29 cellular contexts compared by ENCODE assay signal in genomic region chr1:36733748-36734147, GRCh38.
"Had no signal": no experiment of that assay in that cellular context is flagged by ENCODE, and none has a peak within 500 bp of the region (broad histone marks: within the 10 kb centered on the region; RNA-seq: fewer than 3 reads in every experiment).

No MANE protein-coding gene starts in this region.

- H3K4me1 Mint-ChIP-seq: mesothelial cell of epicardium; natural killer cell; stimulated activated memory B cell treated with anti-CD40 and anti-IgM and Interleukin-4, amounts not matched to agents 10 μg/mL and 1 μg/mL and 100 μg/mL, for 72 hours; stimulated activated naive CD8-positive, alpha-beta T cell treated with anti-CD3 and anti-CD28 coated beads, Interleukin-15, amount 100 ng/mL, for 72 hours had no signal

- H3K9me3 ChIP-seq: left lung, lower lobe of right lung, neutrophil, right atrium auricular region, right lobe of liver, tibial nerve, upper lobe of left lung, vagina had no signal

- H3K4me2 ChIP-seq: hepatocyte, neural progenitor cell, smooth muscle cell had no signal

- H3K27ac ChIP-seq: hepatocyte, left lung, lower lobe of right lung, neural progenitor cell, neutrophil, parathyroid adenoma, right atrium auricular region, right lobe of liver, tibial nerve, upper lobe of left lung, vagina had no signal

- H3K27ac Mint-ChIP-seq: mesothelial cell of epicardium; naive B cell; natural killer cell; neural progenitor cell; stimulated activated memory B cell treated with anti-CD40 and anti-IgM and Interleukin-4, amounts not matched to agents 10 μg/mL and 1 μg/mL and 100 μg/mL, for 72 hours; stimulated activated naive CD8-positive, alpha-beta T cell treated with anti-CD3 and anti-CD28 coated beads, Interleukin-15, amount 100 ng/mL, for 72 hours had no signal

- H3K4me3 Mint-ChIP-seq: mesothelial cell of epicardium; naive B cell; natural killer cell; nephron progenitor cell; neural progenitor cell; stimulated activated memory B cell treated with anti-CD40 and anti-IgM and Interleukin-4, amounts not matched to agents 10 μg/mL and 1 μg/mL and 100 μg/mL, for 72 hours; stimulated activated naive CD8-positive, alpha-beta T cell treated with anti-CD3 and anti-CD28 coated beads, Interleukin-15, amount 100 ng/mL, for 72 hours had no signal

- ATAC-seq: left colon; left lung; lower lobe of right lung; natural killer cell; right lobe of liver; stimulated activated memory B cell treated with anti-CD40 and anti-IgM and Interleukin-4, amounts not matched to agents 10 μg/mL and 1 μg/mL and 100 μg/mL, for 72 hours; stimulated activated naive CD8-positive, alpha-beta T cell treated with anti-CD3 and anti-CD28 coated beads, Interleukin-15, amount 100 ng/mL, for 72 hours had no signal

- H3K36me3 Mint-ChIP-seq: mesothelial cell of epicardium; naive B cell; natural killer cell; neural progenitor cell; stimulated activated memory B cell treated with anti-CD40 and anti-IgM and Interleukin-4, amounts not matched to agents 10 μg/mL and 1 μg/mL and 100 μg/mL, for 72 hours had no signal

- H3K9me3 Mint-ChIP-seq: mesothelial cell of epicardium; natural killer cell; nephron progenitor cell; neural progenitor cell; stimulated activated memory B cell treated with anti-CD40 and anti-IgM and Interleukin-4, amounts not matched to agents 10 μg/mL and 1 μg/mL and 100 μg/mL, for 72 hours; stimulated activated naive CD8-positive, alpha-beta T cell treated with anti-CD3 and anti-CD28 coated beads, Interleukin-15, amount 100 ng/mL, for 72 hours had no signal

- DNase-seq: kidney glomerular epithelial cell; left colon; left lung; lower lobe of right lung; mammary epithelial cell; mesenchymal stem cell; naive B cell; natural killer cell; nephron progenitor cell; occipital lobe; right lobe of liver; stimulated activated CD4-positive, alpha-beta T cell treated with anti-CD3 and anti-CD28 coated beads, Interleukin-1b, Interleukin-23, amount 100 ng/mL, for 48 hours; stimulated activated CD4-positive, alpha-beta T cell treated with anti-CD3 and anti-CD28 coated beads, Interleukin-2, amount 100 ng/mL, for 48 hours; stimulated activated CD4-positive, alpha-beta T cell treated with anti-CD3 and anti-CD28 coated beads, Interleukin-4, amount 100 ng/mL, for 4 hours; stimulated activated CD8-positive, alpha-beta memory T cell treated with anti-CD3 and anti-CD28 coated beads, Interleukin-4, amount 100 ng/mL, for 48 hours; stimulated activated naive CD4-positive, alpha-beta T cell treated with Interleukin-2 at 50 U/mL for 16 hours; stimulated activated naive CD8-positive, alpha-beta T cell treated with anti-CD3 and anti-CD28 coated beads, Interleukin-15, amount 100 ng/mL, for 72 hours; substantia nigra; upper lobe of left lung had no signal

- H3K36me3 ChIP-seq: left lung, lower lobe of right lung, neural progenitor cell, neutrophil, right atrium auricular region, right lobe of liver, tibial nerve, upper lobe of left lung, vagina had no signal

- H3K4me1 ChIP-seq: left lung, lower lobe of right lung, parathyroid adenoma, right atrium auricular region, right lobe of liver, tibial nerve, vagina had no signal

- H3K4me3 ChIP-seq: hepatocyte, left lung, lower lobe of right lung, neural progenitor cell, right atrium auricular region, right lobe of liver, smooth muscle cell, tibial nerve, upper lobe of left lung, vagina had no signal

- H3K27me3 ChIP-seq: neural progenitor cell, right lobe of liver, upper lobe of left lung, vagina had no signal

- H3K9ac ChIP-seq: neural progenitor cell, parathyroid adenoma had no signal
